Comparison of ENCODE assay signal across 39 cellular contexts in genomic region chr19:13436352-13436751, GRCh38.
"Had no signal": no experiment of that assay in that cellular context is flagged by ENCODE, and none has a peak within 500 bp of the region (broad histone marks: within the 10 kb centered on the region; RNA-seq: fewer than 3 reads in every experiment).

No MANE protein-coding gene starts in this region.

- H3K27ac Mint-ChIP-seq: activated CD4-positive, alpha-beta memory T cell treated with anti-CD3 and anti-CD28 coated beads, Interleukin-2, amount 10 ng/mL, durations not matched to agents 7 days and 5 days; activated CD4-positive, alpha-beta T cell treated with anti-CD3 and anti-CD28 coated beads for 36 hours; activated CD4-positive, alpha-beta T cell treated with anti-CD3 and anti-CD28 coated beads, Interleukin-2, amount 10 ng/mL, durations not matched to agents 7 days and 5 days; activated CD8-positive, alpha-beta memory T cell treated with anti-CD3 and anti-CD28 coated beads, Interleukin-2, amount 10 ng/mL, durations not matched to agents 7 days and 5 days; activated CD8-positive, alpha-beta T cell treated with anti-CD3 and anti-CD28 coated beads, Interleukin-2, amount 10 ng/mL, durations not matched to agents 7 days and 5 days; activated naive CD4-positive, alpha-beta T cell treated with anti-CD3 and anti-CD28 coated beads, Interleukin-2, amount 10 ng/mL, durations not matched to agents 7 days and 5 days; activated naive CD4-positive, alpha-beta T cell treated with anti-CD3 and anti-CD28 coated beads, Interleukin-2, amount 50 U/mL, for 24 hours; activated naive CD8-positive, alpha-beta T cell; activated naive CD8-positive, alpha-beta T cell treated with anti-CD3 and anti-CD28 coated beads, Interleukin-2, amount 10 ng/mL, durations not matched to agents 7 days and 5 days; activated naive CD8-positive, alpha-beta T cell treated with anti-CD3 and anti-CD28 coated beads, Interleukin-2, amount 50 U/mL, for 24 hours; activated T-cell treated with anti-CD3 and anti-CD28 coated beads, Interleukin-2, amount 50 U/mL, for 24 hours; activated T-helper 2 cell treated with anti-CD3 and anti-CD28 coated beads, Interferon-gamma antibody, Interleukin-2, Interleukin-4, amounts not matched to agents 10 μg/mL and 5 μg/mL and 100 μg/mL, durations not matched to agents 14 hours and 24 hours and 36 hours; brain; T-cell; T-helper 2 cell treated with Interferon-gamma antibody and Interleukin-4, amounts not matched to agents 5 μg/mL and 100 μg/mL, for 36 hours; WTC11 had no signal

- ATAC-seq: activated CD4-positive, alpha-beta T cell treated with anti-CD3 and anti-CD28 coated beads for 36 hours; activated CD4-positive, CD25-positive, alpha-beta regulatory T cell treated with anti-CD3 and anti-CD28 coated beads, Interleukin-2, amount 50 U/mL, for 24 hours; activated CD8-positive, alpha-beta memory T cell treated with anti-CD3 and anti-CD28 coated beads, Interleukin-2, amount 10 ng/mL, durations not matched to agents 7 days and 5 days; activated CD8-positive, alpha-beta T cell treated with anti-CD3 and anti-CD28 coated beads, Interleukin-2, amount 10 ng/mL, durations not matched to agents 7 days and 5 days; activated naive CD8-positive, alpha-beta T cell treated with anti-CD3 and anti-CD28 coated beads, Interleukin-2, amount 50 U/mL, for 24 hours; T-cell; WTC11 had no signal

- H3K9me3 Mint-ChIP-seq: activated naive CD4-positive, alpha-beta T cell treated with anti-CD3 and anti-CD28 coated beads, Interleukin-2, amount 50 U/mL, for 24 hours; activated naive CD8-positive, alpha-beta T cell treated with anti-CD3 and anti-CD28 coated beads, Interleukin-2, amount 50 U/mL, for 24 hours; activated T-cell treated with anti-CD3 and anti-CD28 coated beads, Interleukin-2, amount 50 U/mL, for 24 hours; central memory CD8-positive, alpha-beta T cell had no signal

- H3K27me3 ChIP-seq: ascending aorta, cardiac muscle cell had no signal

- H3K36me3 ChIP-seq: ascending aorta, cardiac muscle cell, WERI-Rb-1 had no signal

- H3K36me3 Mint-ChIP-seq: activated CD8-positive, alpha-beta memory T cell treated with anti-CD3 and anti-CD28 coated beads, Interleukin-2, amount 10 ng/mL, durations not matched to agents 7 days and 5 days; activated naive CD4-positive, alpha-beta T cell treated with anti-CD3 and anti-CD28 coated beads, Interleukin-2, amount 10 ng/mL, durations not matched to agents 7 days and 5 days; activated naive CD4-positive, alpha-beta T cell treated with anti-CD3 and anti-CD28 coated beads, Interleukin-2, amount 50 U/mL, for 24 hours; activated naive CD8-positive, alpha-beta T cell; activated naive CD8-positive, alpha-beta T cell treated with anti-CD3 and anti-CD28 coated beads, Interleukin-2, amount 10 ng/mL, durations not matched to agents 7 days and 5 days; T-cell had no signal

- H3K4me3 ChIP-seq: ascending aorta, cardiac muscle cell had no signal

- H3K9me3 ChIP-seq: ascending aorta had no signal

- H3K27me3 Mint-ChIP-seq: activated CD4-positive, alpha-beta memory T cell treated with anti-CD3 and anti-CD28 coated beads, Interleukin-2, amount 10 ng/mL, durations not matched to agents 7 days and 5 days; activated CD4-positive, alpha-beta T cell treated with anti-CD3 and anti-CD28 coated beads, Interleukin-2, amount 10 ng/mL, durations not matched to agents 7 days and 5 days; activated CD8-positive, alpha-beta memory T cell treated with anti-CD3 and anti-CD28 coated beads, Interleukin-2, amount 10 ng/mL, durations not matched to agents 7 days and 5 days; activated naive CD4-positive, alpha-beta T cell treated with anti-CD3 and anti-CD28 coated beads, Interleukin-2, amount 10 ng/mL, durations not matched to agents 7 days and 5 days had no signal

- H3K27ac ChIP-seq: ascending aorta, cardiac muscle cell, WERI-Rb-1 had no signal

- H3K4me1 ChIP-seq: ascending aorta had no signal

- H3K4me3 Mint-ChIP-seq: activated CD4-positive, alpha-beta memory T cell treated with anti-CD3 and anti-CD28 coated beads, Interleukin-2, amount 10 ng/mL, durations not matched to agents 7 days and 5 days; activated CD4-positive, alpha-beta T cell treated with anti-CD3 and anti-CD28 coated beads for 36 hours; activated CD4-positive, alpha-beta T cell treated with anti-CD3 and anti-CD28 coated beads, Interleukin-2, amount 10 ng/mL, durations not matched to agents 7 days and 5 days; activated CD8-positive, alpha-beta memory T cell treated with anti-CD3 and anti-CD28 coated beads, Interleukin-2, amount 10 ng/mL, durations not matched to agents 7 days and 5 days; activated CD8-positive, alpha-beta T cell treated with anti-CD3 and anti-CD28 coated beads, Interleukin-2, amount 10 ng/mL, durations not matched to agents 7 days and 5 days; activated naive CD4-positive, alpha-beta T cell treated with anti-CD3 and anti-CD28 coated beads, Interleukin-2, amount 10 ng/mL, durations not matched to agents 7 days and 5 days; activated naive CD4-positive, alpha-beta T cell treated with anti-CD3 and anti-CD28 coated beads, Interleukin-2, amount 50 U/mL, for 24 hours; activated naive CD8-positive, alpha-beta T cell; activated naive CD8-positive, alpha-beta T cell treated with anti-CD3 and anti-CD28 coated beads, Interleukin-2, amount 10 ng/mL, durations not matched to agents 7 days and 5 days; activated naive CD8-positive, alpha-beta T cell treated with anti-CD3 and anti-CD28 coated beads, Interleukin-2, amount 50 U/mL, for 24 hours; activated T-cell treated with anti-CD3 and anti-CD28 coated beads, Interleukin-2, amount 50 U/mL, for 24 hours; brain; central memory CD8-positive, alpha-beta T cell; T-cell; T-helper 2 cell treated with Interferon-gamma antibody and Interleukin-4, amounts not matched to agents 5 μg/mL and 100 μg/mL, for 36 hours; WTC11 had no signal

- FAIRE-seq: bronchial epithelial cell, TTC549 had no signal

- DNase-seq: activated CD4-positive, alpha-beta memory T cell treated with anti-CD3 and anti-CD28 coated beads, Interleukin-2, amount 10 ng/mL, durations not matched to agents 7 days and 5 days; activated CD4-positive, alpha-beta T cell treated with anti-CD3 and anti-CD28 coated beads for 1 hour; activated CD4-positive, alpha-beta T cell treated with anti-CD3 and anti-CD28 coated beads for 36 hours; activated CD4-positive, alpha-beta T cell treated with anti-CD3 and anti-CD28 coated beads for 48 hours; activated CD4-positive, alpha-beta T cell treated with anti-CD3 and anti-CD28 coated beads, Interleukin-2, amount 10 ng/mL, durations not matched to agents 7 days and 5 days; activated CD4-positive, alpha-beta T cell treated with anti-CD3 and anti-CD28 coated beads, Interleukin-2, amount 50 U/mL, for 48 hours; activated CD4-positive, CD25-positive, alpha-beta regulatory T cell; activated CD8-positive, alpha-beta memory T cell treated with anti-CD3 and anti-CD28 coated beads for 24 hours; activated CD8-positive, alpha-beta memory T cell treated with anti-CD3 and anti-CD28 coated beads, Interleukin-2, amount 10 ng/mL, durations not matched to agents 7 days and 5 days; activated CD8-positive, alpha-beta memory T cell treated with anti-CD3 and anti-CD28 coated beads, Interleukin-2, amount 50 U/mL, for 48 hours; activated CD8-positive, alpha-beta T cell treated with anti-CD3 and anti-CD28 coated beads, Interleukin-2, amount 10 ng/mL, durations not matched to agents 7 days and 5 days; activated effector memory CD4-positive, alpha-beta T cell treated with Interleukin-2 at 50 U/mL for 16 hours; activated gamma-delta T cell; activated naive CD4-positive, alpha-beta T cell treated with anti-CD3 and anti-CD28 coated beads, Interleukin-2, amount 10 ng/mL, durations not matched to agents 7 days and 5 days; activated naive CD4-positive, alpha-beta T cell treated with Interleukin-2 at 50 U/mL for 16 hours; activated naive CD8-positive, alpha-beta T cell treated with anti-CD3 and anti-CD28 coated beads, Interleukin-2, amount 10 ng/mL, durations not matched to agents 7 days and 5 days; activated naive CD8-positive, alpha-beta T cell treated with anti-CD3 and anti-CD28 coated beads, Interleukin-2, amount 50 U/mL, for 24 hours; activated T-cell treated with anti-CD3 and anti-CD28 coated beads, Interleukin-2, amount 50 U/mL, for 24 hours; activated T-cell treated with anti-CD3 and anti-CD28 coated beads, Interleukin-2, amount 50 U/mL, for 48 hours; amygdala; anterior cingulate cortex; caudate nucleus; cerebellar nuclear complex; T-cell; T-helper 2 cell; T-helper 9 cell; WERI-Rb-1 had no signal

- H3K4me1 Mint-ChIP-seq: activated CD4-positive, alpha-beta memory T cell treated with anti-CD3 and anti-CD28 coated beads, Interleukin-2, amount 10 ng/mL, durations not matched to agents 7 days and 5 days; activated CD4-positive, alpha-beta T cell treated with anti-CD3 and anti-CD28 coated beads for 36 hours; activated CD4-positive, alpha-beta T cell treated with anti-CD3 and anti-CD28 coated beads, Interleukin-2, amount 10 ng/mL, durations not matched to agents 7 days and 5 days; activated CD8-positive, alpha-beta memory T cell treated with anti-CD3 and anti-CD28 coated beads, Interleukin-2, amount 10 ng/mL, durations not matched to agents 7 days and 5 days; activated naive CD4-positive, alpha-beta T cell treated with anti-CD3 and anti-CD28 coated beads, Interleukin-2, amount 10 ng/mL, durations not matched to agents 7 days and 5 days; activated naive CD4-positive, alpha-beta T cell treated with anti-CD3 and anti-CD28 coated beads, Interleukin-2, amount 50 U/mL, for 24 hours; activated naive CD8-positive, alpha-beta T cell treated with anti-CD3 and anti-CD28 coated beads, Interleukin-2, amount 10 ng/mL, durations not matched to agents 7 days and 5 days; activated naive CD8-positive, alpha-beta T cell treated with anti-CD3 and anti-CD28 coated beads, Interleukin-2, amount 50 U/mL, for 24 hours; brain; central memory CD8-positive, alpha-beta T cell; T-cell; WTC11 had no signal
